ENCODE assay signal across 1 cellular context in the genomic region with DNA sequence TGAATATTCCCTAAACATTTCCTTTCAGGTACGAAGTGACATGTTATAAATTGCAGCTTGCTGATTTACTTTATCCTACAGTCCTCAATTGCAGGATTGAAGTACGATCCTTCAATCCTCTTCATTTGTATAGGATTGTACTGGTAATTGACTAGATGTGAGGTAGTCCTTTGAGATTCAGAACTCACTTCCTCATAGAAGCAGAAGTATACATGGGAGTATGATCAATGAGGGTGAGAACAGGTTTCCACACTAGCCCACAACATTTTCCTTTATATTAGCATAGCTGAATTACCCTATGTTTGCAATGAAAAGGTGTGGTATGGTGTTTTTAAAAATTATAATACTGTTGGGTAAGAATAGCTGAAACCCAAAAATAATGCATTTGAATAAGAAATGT.
TF ChIP-seq lines count a peak whose summit lies in the region.

No MANE protein-coding gene starts in this region.

TF ChIP-seq in HepG2, 621 proteins besides CTCF, POLR2A, EP300 and RAD21 (continued from another document):
- TF ChIP-seq HNRNPUL1 (IDR thresholded peaks at IDR 0.05; ENCODE audit: low read depth, low read length) (no peak), ZNF761 (CRISPR knock-in tag; conservative IDR thresholded peaks at IDR 0.05) (no peak), ATF1 (CRISPR knock-in tag; IDR thresholded peaks at IDR 0.05) (no peak), CCAR2 (optimal IDR thresholded peaks at IDR 0.05; ENCODE audit: low read depth, low read length) (no peak), FOXM1 (CRISPR knock-in tag; IDR thresholded peaks at IDR 0.05) (no peak), TP53 (CRISPR knock-in tag; conservative IDR thresholded peaks at IDR 0.05) (no peak), BRF2 (CRISPR knock-in tag; IDR thresholded peaks at IDR 0.05) (no peak), ZNF143 (CRISPR knock-in tag; IDR thresholded peaks at IDR 0.05) (no peak), ELK4 (CRISPR knock-in tag; IDR thresholded peaks at IDR 0.05; ENCODE audit: borderline replicate concordance) (no peak)
